Comparison of ENCODE assay signal across 1 cellular context in the genomic region with DNA sequence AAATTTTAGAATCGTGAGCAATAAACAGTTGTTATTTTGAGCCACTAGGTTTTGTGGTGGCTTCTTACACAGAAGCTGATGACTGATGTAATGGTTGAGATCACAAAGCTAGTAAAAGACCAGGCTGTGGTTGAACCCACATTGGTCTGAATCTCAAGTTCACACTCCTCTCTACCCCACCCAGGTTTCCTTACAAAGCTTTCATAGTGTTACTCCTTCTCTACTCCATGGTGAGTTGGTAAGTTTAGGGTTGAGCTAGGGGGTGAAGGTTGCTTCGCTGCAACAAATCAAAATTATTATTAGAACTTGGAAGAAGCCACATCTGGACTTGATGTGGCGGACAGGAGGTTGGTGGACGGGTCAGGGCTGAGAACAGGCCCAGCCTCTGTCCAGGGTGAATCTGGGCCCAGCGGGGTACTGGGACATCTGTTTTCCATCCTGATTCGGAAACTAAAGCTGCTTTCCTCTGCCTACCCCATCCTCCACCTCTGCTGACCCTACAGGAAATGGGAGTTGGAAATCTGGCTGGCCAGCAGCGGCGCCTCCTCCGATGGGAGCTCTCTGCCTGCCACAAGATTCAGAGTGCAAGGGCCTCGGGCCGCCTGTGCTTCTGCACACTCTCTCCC.
TF ChIP-seq lines count a peak whose summit lies in the region.

No MANE protein-coding gene starts in this region.

TF ChIP-seq in IMR-90, 13 proteins besides CTCF, POLR2A, EP300 and RAD21 (continued from another document):
- TF ChIP-seq, protein P1, sequence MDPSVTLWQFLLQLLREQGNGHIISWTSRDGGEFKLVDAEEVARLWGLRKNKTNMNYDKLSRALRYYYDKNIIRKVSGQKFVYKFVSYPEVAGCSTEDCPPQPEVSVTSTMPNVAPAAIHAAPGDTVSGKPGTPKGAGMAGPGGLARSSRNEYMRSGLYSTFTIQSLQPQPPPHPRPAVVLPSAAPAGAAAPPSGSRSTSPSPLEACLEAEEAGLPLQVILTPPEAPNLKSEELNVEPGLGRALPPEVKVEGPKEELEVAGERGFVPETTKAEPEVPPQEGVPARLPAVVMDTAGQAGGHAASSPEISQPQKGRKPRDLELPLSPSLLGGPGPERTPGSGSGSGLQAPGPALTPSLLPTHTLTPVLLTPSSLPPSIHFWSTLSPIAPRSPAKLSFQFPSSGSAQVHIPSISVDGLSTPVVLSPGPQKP (IDR thresholded peaks at IDR 0.05; ENCODE audit: borderline replicate concordance, low read depth, low read length) = no peak
- TF ChIP-seq, protein P2, sequence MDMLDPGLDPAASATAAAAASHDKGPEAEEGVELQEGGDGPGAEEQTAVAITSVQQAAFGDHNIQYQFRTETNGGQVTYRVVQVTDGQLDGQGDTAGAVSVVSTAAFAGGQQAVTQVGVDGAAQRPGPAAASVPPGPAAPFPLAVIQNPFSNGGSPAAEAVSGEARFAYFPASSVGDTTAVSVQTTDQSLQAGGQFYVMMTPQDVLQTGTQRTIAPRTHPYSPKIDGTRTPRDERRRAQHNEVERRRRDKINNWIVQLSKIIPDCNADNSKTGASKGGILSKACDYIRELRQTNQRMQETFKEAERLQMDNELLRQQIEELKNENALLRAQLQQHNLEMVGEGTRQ (IDR thresholded peaks at IDR 0.05; ENCODE audit: low read depth, low read length) = no peak
- no peak for TF ChIP-seq RCOR1 (IDR thresholded peaks at IDR 0.05; ENCODE audit: insufficient replicate concordance, low read length)
- no peak for TF ChIP-seq FOS (IDR thresholded peaks at IDR 0.05; ENCODE audit: low read depth, low read length)
- no peak for TF ChIP-seq BHLHE40 (IDR thresholded peaks at IDR 0.05; ENCODE audit: low read depth, low read length)
- TF ChIP-seq NFE2L2 (IDR thresholded peaks at IDR 0.05; ENCODE audit: low read depth, low read length) = no peak
- TF ChIP-seq CEBPB (IDR thresholded peaks at IDR 0.05; ENCODE audit: low read depth, low read length) = no peak
- TF ChIP-seq RFX5 (IDR thresholded peaks at IDR 0.05; ENCODE audit: low read depth, low read length) = no peak
- no peak for TF ChIP-seq MAFK (IDR thresholded peaks at IDR 0.05; ENCODE audit: low read depth, low read length)
- TF ChIP-seq MAZ (IDR thresholded peaks at IDR 0.05; ENCODE audit: borderline replicate concordance, low read depth, low read length) = no peak
- no peak for TF ChIP-seq CHD1 (IDR thresholded peaks at IDR 0.05; ENCODE audit: low read depth, low read length)
- no peak for TF ChIP-seq MXI1 (IDR thresholded peaks at IDR 0.05; ENCODE audit: borderline replicate concordance, low read depth, low read length)
